In genomic region chr3:98768961-98769360, GRCh38 we compare ENCODE assay signal across 20 cellular contexts. TPM values are rescaled to one million over a fixed set of nuclear protein-coding genes. Genes with fewer than 3 reads are reported as not detected.
"Had no signal": no experiment of that assay in that cellular context is flagged by ENCODE, and none has a peak within 500 bp of the region (broad histone marks: within the 10 kb centered on the region; RNA-seq: fewer than 3 reads in every experiment).

No MANE protein-coding gene starts in this region.

- H3K27ac Mint-ChIP-seq: activated naive CD8-positive, alpha-beta T cell treated with anti-CD3 and anti-CD28 coated beads for 36 hours; immature natural killer cell; natural killer cell; type B pancreatic cell had no signal

- H3K27me3 Mint-ChIP-seq: type B pancreatic cell had no signal

- DNase-seq: activated CD4-positive, alpha-beta T cell treated with anti-CD3 and anti-CD28 coated beads for 1 hour; activated naive CD8-positive, alpha-beta T cell treated with anti-CD3 and anti-CD28 coated beads for 36 hours; amygdala; effector CD4-positive, alpha-beta T cell; immature natural killer cell; lower lobe of right lung; natural killer cell; nucleus accumbens; stimulated activated CD4-positive, alpha-beta T cell treated with anti-CD3 and anti-CD28 coated beads, Interleukin-12 subunit alpha, Interleukin-12 subunit beta, amount 100 ng/mL, for 4 hours; stimulated activated CD4-positive, alpha-beta T cell treated with anti-CD3 and anti-CD28 coated beads, Interleukin-1b, Interleukin-23, amount 100 ng/mL, for 48 hours; stimulated activated CD8-positive, alpha-beta memory T cell treated with anti-CD3 and anti-CD28 coated beads, Interleukin-4, amount 100 ng/mL, for 48 hours; stimulated activated naive CD4-positive, alpha-beta T cell; SW 1271; WERI-Rb-1 had no signal

- H3K27me3 ChIP-seq: gastroesophageal sphincter had no signal

- H3K4me1 Mint-ChIP-seq: central memory CD8-positive, alpha-beta T cell; immature natural killer cell; natural killer cell had no signal

- H3K4me3 ChIP-seq: coronary artery, gastroesophageal sphincter, lower lobe of right lung had no signal

- H3K9me3 Mint-ChIP-seq: activated naive CD8-positive, alpha-beta T cell treated with anti-CD3 and anti-CD28 coated beads for 36 hours; central memory CD8-positive, alpha-beta T cell; natural killer cell; type B pancreatic cell had no signal

- H3K9me3 ChIP-seq: gastroesophageal sphincter, lower lobe of right lung had no signal

- H3K36me3 Mint-ChIP-seq: activated naive CD8-positive, alpha-beta T cell treated with anti-CD3 and anti-CD28 coated beads for 36 hours; immature natural killer cell; natural killer cell had no signal

- ATAC-seq: esophagus mucosa, gastroesophageal sphincter, natural killer cell had no signal

- H3K36me3 ChIP-seq: gastroesophageal sphincter, WERI-Rb-1 had no signal

- H3K4me3 Mint-ChIP-seq: activated naive CD8-positive, alpha-beta T cell treated with anti-CD3 and anti-CD28 coated beads for 36 hours; central memory CD8-positive, alpha-beta T cell; immature natural killer cell; natural killer cell; type B pancreatic cell had no signal

- H3K27ac ChIP-seq: coronary artery, lower lobe of right lung, WERI-Rb-1 had no signal

RNA-seq across cellular contexts. Expression of gene ST3GAL6, which starts 5.8 kb away (rescaled TPM):
- total RNA-seq: T-helper 2 cell treated with Interferon-gamma antibody and Interleukin-4, amounts not matched to agents 100 ng/mL and 5 ng/mL, for 36 hours had no signal
